Comparison of ENCODE assay signal across 15 cellular contexts in the genomic region with DNA sequence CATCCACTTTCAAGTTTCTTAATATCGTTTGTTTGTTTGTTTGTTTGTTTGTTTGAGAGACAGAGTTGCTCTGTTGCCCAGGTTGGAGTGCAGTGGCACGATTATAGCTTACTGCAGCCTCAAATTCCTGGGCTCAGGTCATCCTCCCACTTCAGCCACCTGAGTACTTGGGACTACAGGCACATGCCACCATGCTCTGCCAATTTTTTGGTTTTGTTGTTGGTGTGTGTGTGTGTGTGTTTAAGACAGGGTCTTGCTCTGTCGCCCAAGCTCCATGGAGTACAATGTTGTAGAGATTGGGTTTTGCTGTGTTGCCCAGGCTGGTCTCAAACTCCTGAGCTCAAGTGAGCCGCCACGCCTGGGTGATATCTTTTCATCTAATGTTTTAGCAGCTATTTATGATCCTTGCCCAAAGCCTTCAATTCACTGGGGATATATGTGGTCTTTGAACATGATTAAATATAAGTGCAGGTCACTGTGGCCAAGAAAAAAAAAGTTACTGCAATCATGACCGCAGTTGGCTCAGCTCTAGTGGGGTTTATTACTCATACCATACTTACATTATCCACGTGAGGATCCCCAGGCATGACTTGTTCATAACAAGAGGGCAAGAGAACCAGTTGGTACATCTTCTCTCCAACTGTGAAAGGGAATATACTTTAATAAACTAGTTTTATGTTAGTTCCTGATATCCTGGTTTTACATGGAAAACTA. TPM values are rescaled to one million over a fixed set of nuclear protein-coding genes. Genes with fewer than 3 reads are reported as not detected.
DNase-seq lines count a peak whose midpoint lies in the region; ATAC-seq and TF ChIP-seq lines count a peak whose summit lies in the region.
"Had no signal": no experiment of that assay in that cellular context is flagged by ENCODE, and none has a peak within 500 bp of the region (broad histone marks: within the 10 kb centered on the region; RNA-seq: fewer than 3 reads in every experiment).

No MANE protein-coding gene starts in this region.

- ATAC-seq in central memory CD8-positive, alpha-beta T cell (replicated peaks; ENCODE audit: extremely low read depth, poor library complexity, severe bottlenecking) = no peak
- ATAC-seq in HG02759 (IDR thresholded peaks at IDR 0.05; ENCODE audit: unreplicated experiment) = no peak
- ATAC-seq: gastroesophageal sphincter, Panc1 had no signal

- POLR2A ChIA-PET in MCF 10A (lab: Yijun Ruan, JAX) = interaction anchor here (0.6 to 1.6 kb wide), 5 partner anchors 19 to 101 kb away, joined by 3 to 8 read pairs (median 3); a partner anchor contains a TSS

- H3K4me1 ChIP-seq in breast epithelium = no peaks in the 10 kb centered on the region
- no peaks in the 10 kb centered on the region for H3K4me1 ChIP-seq in thyroid gland
- H3K4me1 ChIP-seq: gastroesophageal sphincter had no signal

- H3K27ac ChIP-seq in breast epithelium (no peak overlapping the region), thyroid gland (no peak overlapping the region)
- H3K27ac ChIP-seq: gastroesophageal sphincter, tibial nerve had no signal

- no peak overlapping the region for H3K4me3 Mint-ChIP-seq in MCF 10A (ENCODE audit: unreplicated experiment)
- H3K4me3 Mint-ChIP-seq in central memory CD8-positive, alpha-beta T cell = peak overlapping the region; percentile 33
- H3K4me3 Mint-ChIP-seq: B cell, brain had no signal

- H3K9me3 ChIP-seq in breast epithelium = no peaks in the 10 kb centered on the region
- no peaks in the 10 kb centered on the region for H3K9me3 ChIP-seq in thyroid gland
- H3K9me3 ChIP-seq: gastroesophageal sphincter had no signal

- peaks cover 8% of the 10 kb centered on the region for H3K9me3 Mint-ChIP-seq in MCF 10A (ENCODE audit: unreplicated experiment)
- H3K9me3 Mint-ChIP-seq in central memory CD8-positive, alpha-beta T cell = peaks cover 5% of the 10 kb centered on the region

- peaks cover 18% of the 10 kb centered on the region for H3K4me1 Mint-ChIP-seq in MCF 10A (ENCODE audit: insufficient read depth, unreplicated experiment)
- H3K4me1 Mint-ChIP-seq in central memory CD8-positive, alpha-beta T cell = peaks cover 34% of the 10 kb centered on the region

- CTCF ChIA-PET in MCF 10A (lab: Yijun Ruan, JAX) = interaction anchor here (0.8 kb wide), 1 partner anchor 106 kb away, joined by 3 read pairs; no protein-coding TSS in a partner anchor

- H3K27me3 ChIP-seq in breast epithelium (no peaks in the 10 kb centered on the region), thyroid gland (no peaks in the 10 kb centered on the region)
- H3K27me3 ChIP-seq: gastroesophageal sphincter, tibial nerve had no signal

- TF ChIP-seq POLR2A in breast epithelium (IDR thresholded peaks at IDR 0.05) = no peak
- TF ChIP-seq POLR2A in thyroid gland (IDR thresholded peaks at IDR 0.05) = no peak

- no peaks in the 10 kb centered on the region for H3K27me3 Mint-ChIP-seq in MCF 10A (ENCODE audit: insufficient read depth, unreplicated experiment)
- H3K27me3 Mint-ChIP-seq in central memory CD8-positive, alpha-beta T cell = no peaks in the 10 kb centered on the region
- H3K27me3 Mint-ChIP-seq: B cell, brain had no signal

- H3K27ac Mint-ChIP-seq in MCF 10A (ENCODE audit: low read depth, unreplicated experiment) = peak overlapping the region; percentile 59
- H3K27ac Mint-ChIP-seq in central memory CD8-positive, alpha-beta T cell (ENCODE audit: low read depth) = no peak overlapping the region
- H3K27ac Mint-ChIP-seq: B cell had no signal

- 82% methylated on average over 7 of the region's 7 CpGs for WGBS in thyroid gland, 2 donors

- intact Hi-C loops in MCF 10A (cut with micrococcal nuclease) (no loop called here), breast epithelium (cut with DNase I; ENCODE audit: low total_unique reads) (no loop called here), thyroid gland (cut with DNase I) (no loop called here)

- H3K4me3 ChIP-seq in breast epithelium = no peak overlapping the region
- H3K4me3 ChIP-seq in thyroid gland (replicated peaks in 1 of 3) = no peak overlapping the region
- H3K4me3 ChIP-seq: gastroesophageal sphincter, tibial nerve had no signal

- peaks cover 65% of the 10 kb centered on the region for H3K36me3 Mint-ChIP-seq in MCF 10A (ENCODE audit: insufficient read depth, unreplicated experiment)
- peaks cover 24% of the 10 kb centered on the region for H3K36me3 Mint-ChIP-seq in central memory CD8-positive, alpha-beta T cell (ENCODE audit: insufficient read depth)

- H3K36me3 ChIP-seq in breast epithelium = no peaks in the 10 kb centered on the region
- H3K36me3 ChIP-seq in thyroid gland = peaks cover 0 to 10% of the 10 kb centered on the region in 2 donors

- DNase-seq in MCF 10A (ENCODE audit: unreplicated experiment) (peak; percentile 84), breast epithelium (ENCODE audit: low spot score in 2 of 2) (no peak), RKO (ENCODE audit: low spot score) (peak; percentile 63), thyroid gland (peak; percentile 52 to 63), activated gamma-delta T cell (lab: John Stamatoyannopoulos, UW) (no peak), NCI-H1694 (lab: John Stamatoyannopoulos, UW) (no peak)
- no peak for DNase-seq in central memory CD8-positive, alpha-beta T cell (ENCODE audit: low spot score in 2 of 2)
- DNase-seq: activated CD4-positive, alpha-beta T cell treated with anti-CD3 and anti-CD28 coated beads for 1 hour; stimulated activated CD4-positive, alpha-beta T cell treated with anti-CD3 and anti-CD28 coated beads, Interleukin-4, amount 100 ng/mL, for 4 hours had no signal

- BruUV-seq in MCF 10A (replicated peaks; lab: Mats Ljungman, UMichigan) = no TSS peak

- TF ChIP-seq CTCF in MCF 10A (IDR thresholded peaks at IDR 0.05; ENCODE audit: unreplicated experiment) (no peak), breast epithelium (IDR thresholded peaks at IDR 0.05) (no peak), thyroid gland (IDR thresholded peaks at IDR 0.05) (no peak)

RNA-seq across cellular contexts. Expression of a gene that starts 8.0 kb away (rescaled TPM):
- total RNA-seq in MCF 10A (2022) = 35.3 and 39.8 TPM in 2 replicates
- total RNA-seq in breast epithelium = 10 to 100 TPM; 17.1 to 22.6 (median 22.1) TPM
- total RNA-seq in thyroid gland = 10 to 100 TPM; 19.7 to 22.8 (median 20.5) TPM

RNA-seq across cellular contexts. Expression of a gene that starts 8.1 kb away (rescaled TPM):
- total RNA-seq in MCF 10A (2022) (5.3 and 6.8 TPM in 2 replicates), breast epithelium (1 to 10 TPM in 2 of 3 donors, under 1 TPM in 1; 0.32 to 1.8 (median 1.3) TPM), thyroid gland (1 to 10 TPM in 1 of 4 donors, under 1 TPM in 3; 0.33 to 1.2 (median 0.84) TPM)

RNA-seq across cellular contexts. Expression of a gene that starts 51.6 kb away (rescaled TPM):
- 194 and 210 TPM in 2 replicates for total RNA-seq in MCF 10A (2022)
- 10 to 100 TPM; 51.5 to 79.2 (median 65.6) TPM for total RNA-seq in breast epithelium
- total RNA-seq in thyroid gland = 10 to 100 TPM; 70.6 to 95.5 (median 92.4) TPM

Comparison
In these comparisons a context has a peak if more than half of its experiments do, and no peak if none do; other contexts are left out.
1. DNase-seq: peak in MCF 10A (single experiment), RKO (single experiment) and thyroid gland (2 of 2); none in breast epithelium (0 of 2), central memory CD8-positive, alpha-beta T cell (0 of 2), activated gamma-delta T cell (single experiment) and NCI-H1694 (single experiment).